In genomic region chr9:113349434-113350337, GRCh38 we compare ENCODE assay signal across 8 cellular contexts. TPM values are rescaled to one million over a fixed set of nuclear protein-coding genes. Genes with fewer than 3 reads are reported as not detected.
A peak's percentile ranks its signal among the peaks of the same experiment; 100 is the strongest.
DNase-seq lines count a peak whose midpoint lies in the region; ATAC-seq, FAIRE-seq and TF ChIP-seq lines count a peak whose summit lies in the region.

Gene BSPRY, plus strand, starts transcription at chr9:113349541. Its CDS starts 39 bp downstream, at chr9:113349580.

- H4K12ac ChIP-seq in trophoblast cell (ENCODE audit: low read depth, low read length), result no peak within 1 kb of the TSS

- H2AK5ac ChIP-seq in trophoblast cell (ENCODE audit: low read length), result no peak within 1 kb of the TSS

- peak within 1 kb of the TSS; percentile 46 for H3K23ac ChIP-seq in trophoblast cell (ENCODE audit: low read length)

- H3K27me3 ChIP-seq in trophoblast cell (ENCODE audit: insufficient read depth, low read length), result peaks cover 13% of the 10 kb centered on the region

- no peaks in the 10 kb centered on the region for H3K79me2 ChIP-seq in trophoblast cell (ENCODE audit: control insufficient read depth, insufficient read depth, low read length, poor library complexity)

- DNase-seq in A549 (ENCODE audit: low read depth in 1 of 2, low spot score in 1 of 2) (peak in 1 of 2 experiments; percentile 22), LoVo (ENCODE audit: low spot score) (peak; percentile 69), germinal center (ENCODE audit: low spot score) (peak; percentile 58), trophoblast cell (peak; percentile 20 to 51), G401 (ENCODE audit: low spot score) (no peak)
- peak; percentile 68 for DNase-seq in activated CD8-positive, alpha-beta memory T cell treated with anti-CD3 and anti-CD28 coated beads, Interleukin-2, amount 50 U/mL, for 48 hours

- no peak within 1 kb of the TSS for H2BK5ac ChIP-seq in trophoblast cell (ENCODE audit: low read depth, low read length, poor library complexity)

- H2BK12ac ChIP-seq in trophoblast cell (ENCODE audit: low read length), result no peak within 1 kb of the TSS

- peak within 1 kb of the TSS; percentile 97 for H3K4me2 ChIP-seq in A549
- peak within 1 kb of the TSS; percentile 88 for H3K4me2 ChIP-seq in trophoblast cell (ENCODE audit: low read length)

- POLR2A ChIA-PET in A549 (lab: Yijun Ruan, JAX), result interaction anchor here (5.4 kb wide), 1 partner anchor 10 kb away, joined by 29 read pairs; the partner anchor contains the start of gene WDR31

- H3K9ac ChIP-seq in trophoblast cell (ENCODE audit: low read length), result no peak within 1 kb of the TSS

- H3K4me1 ChIP-seq in A549, result peaks cover 6% of the 10 kb centered on the region; the same call in 1 of the 3 replicates
- H3K4me1 ChIP-seq in trophoblast cell (ENCODE audit: control insufficient read depth in 1 of 2, insufficient read depth in 2 of 2, low read length in 2 of 2), result peaks cover 4 to 5% of the 10 kb centered on the region in 2 experiments

- H3K36me3 ChIP-seq in trophoblast cell (ENCODE audit: control insufficient read depth in 1 of 2, insufficient read depth in 2 of 2, low read length in 2 of 2), result no peaks in the 10 kb centered on the region

- H3K4ac ChIP-seq in trophoblast cell (ENCODE audit: low read depth, low read length), result no peak within 1 kb of the TSS

- 13% methylated on average over 51 of the region's 80 CpGs for WGBS in A549 (ENCODE audit: missing lambda C conversion rate)
- WGBS in trophoblast cell (ENCODE audit: extremely low coverage, insufficient coverage, insufficient read length), result no CpG with 5 or more reads among the region's 80 CpGs

- no peak within 1 kb of the TSS for H4K8ac ChIP-seq in trophoblast cell (ENCODE audit: low read depth, low read length)

- no peak within 1 kb of the TSS for H2BK120ac ChIP-seq in trophoblast cell (ENCODE audit: insufficient read depth, low read length, poor library complexity)

- H4K91ac ChIP-seq in trophoblast cell (ENCODE audit: low read depth, low read length), result no peak within 1 kb of the TSS

- TF ChIP-seq RAD21 in A549 (conservative IDR thresholded peaks at IDR 0.05 in 1 of 2, IDR thresholded peaks at IDR 0.05 in 1 of 2), result no peak

- FAIRE-seq in A549 (lab: Jason Lieb, UNC), result no peak

- no peak within 1 kb of the TSS for H3K14ac ChIP-seq in trophoblast cell (ENCODE audit: low read length)

- no peaks in the 10 kb centered on the region for H3K9me3 ChIP-seq in A549
- H3K9me3 ChIP-seq in trophoblast cell (ENCODE audit: insufficient read depth, low read depth, low read length), result no peaks in the 10 kb centered on the region

- H3K4me3 ChIP-seq in A549, result peak within 1 kb of the TSS; percentile 74
- peak within 1 kb of the TSS; percentile 77 for H3K4me3 ChIP-seq in trophoblast cell (ENCODE audit: low read depth, low read length)

- peak within 1 kb of the TSS; percentile 87 for H2AFZ ChIP-seq in trophoblast cell (ENCODE audit: insufficient read depth, low read length, poor library complexity)

- TF ChIP-seq CTCF in A549 (IDR thresholded peaks at IDR 0.05), result no peak

- H3K27ac ChIP-seq in A549 (peak within 1 kb of the TSS in 1 of 2 experiments; percentile 74; a peak in 4 of 6 replicates), trophoblast cell (ENCODE audit: low read depth, low read length) (no peak within 1 kb of the TSS)

- TF ChIP-seq POLR2A in A549 (IDR thresholded peaks at IDR 0.05; ENCODE audit: low read length), result no peak

- in situ Hi-C loops in G401 (cut with HindIII; ENCODE audit: low sequenced_read_pairs), result loop anchor here (5.0 kb wide), 1 partner anchor 78 kb away; no protein-coding TSS in a partner anchor

- no peak for TF ChIP-seq EP300 in A549 (IDR thresholded peaks at IDR 0.05)

- no peak within 1 kb of the TSS for H3K18ac ChIP-seq in trophoblast cell (ENCODE audit: low read length)

- no peaks in the 10 kb centered on the region for H3K79me1 ChIP-seq in trophoblast cell (ENCODE audit: low read length)

- CTCF ChIA-PET in A549 (lab: Yijun Ruan, JAX), result interaction anchor here (0.6 to 2.8 kb wide), 8 partner anchors 10 to 308 kb away, joined by 3 to 11 read pairs (median 4); partner anchors contain the start of genes ALAD, POLE3 and WDR31

- ATAC-seq in A549 (peak; percentile 55 to 69), GM18907 (IDR thresholded peaks at IDR 0.05; ENCODE audit: unreplicated experiment) (peak; percentile 42), GM18519 (IDR thresholded peaks at IDR 0.05; ENCODE audit: low FRiP score, unreplicated experiment) (no peak)

TF ChIP-seq in A549, 52 proteins besides CTCF, POLR2A, EP300 and RAD21:
- no peak for TF ChIP-seq FOSL2 (IDR thresholded peaks at IDR 0.05)
- TF ChIP-seq FOSL2 (CRISPR knock-in tag; IDR thresholded peaks at IDR 0.05), result peak; percentile 21; the same call in 1 of the 2 replicates
- TF ChIP-seq ATOH8 (CRISPR knock-in tag; IDR thresholded peaks at IDR 0.05; ENCODE audit: low read depth), result no peak
- TF ChIP-seq NR3C1 (IDR thresholded peaks at IDR 0.05), result no peak
- TF ChIP-seq GATA3 (IDR thresholded peaks at IDR 0.05; ENCODE audit: borderline replicate concordance), result no peak
- TF ChIP-seq NFE2L2 (conservative IDR thresholded peaks at IDR 0.05; ENCODE audit: low read length), result no peak
- TF ChIP-seq MAZ (IDR thresholded peaks at IDR 0.05; ENCODE audit: borderline replicate concordance, low read depth, low read length), result no peak
- no peak for TF ChIP-seq USF2 (IDR thresholded peaks at IDR 0.05)
- TF ChIP-seq PHF8 (IDR thresholded peaks at IDR 0.05; ENCODE audit: borderline replicate concordance, low read depth), result no peak
- TF ChIP-seq E2F6 (IDR thresholded peaks at IDR 0.05; ENCODE audit: borderline replicate concordance, low read depth), result no peak
- TF ChIP-seq HOXB5 (CRISPR knock-in tag; IDR thresholded peaks at IDR 0.05), result no peak
- TF ChIP-seq ZFP36 (IDR thresholded peaks at IDR 0.05; ENCODE audit: borderline replicate concordance, partially characterized antibody), result no peak
- no peak for TF ChIP-seq MYC (IDR thresholded peaks at IDR 0.05; ENCODE audit: borderline replicate concordance, low read length)
- no peak for TF ChIP-seq FOSB (CRISPR knock-in tag; IDR thresholded peaks at IDR 0.05)
- 0 out of 2 replicates have a peak, but pooled peaks have one; percentile 56 for TF ChIP-seq KDM1A (IDR thresholded peaks at IDR 0.05; ENCODE audit: low read depth)
- TF ChIP-seq ZNF302 (CRISPR knock-in tag; IDR thresholded peaks at IDR 0.05), result no peak
- no peak for TF ChIP-seq ZC3H11A (IDR thresholded peaks at IDR 0.05)
- no peak for TF ChIP-seq MAFK (IDR thresholded peaks at IDR 0.05; ENCODE audit: partially characterized antibody)

RNA-seq across cellular contexts. Expression of gene BSPRY, which starts in this region (rescaled TPM):
- polyA plus RNA-seq in A549 (2011; rRNA removed) (0.06 and 0.07 TPM in 2 replicates), A549 (2017; fragmentation: RNase III; extraction: RNeasy Plus Mini Kit Qiagen cat#74134 plus additional on column Dnase treatment) (0.04 to 0.05 TPM in 2 of 3 replicates, not detected in the other)
- polyA plus RNA-seq in A549 (2012; cell fraction: cytosol; rRNA removed), result 0.04 and 0.05 TPM in 2 replicates
- 0.05 and 0.11 TPM in 2 replicates for polyA plus RNA-seq in A549 (2012; cell fraction: nucleus; rRNA removed)
- polyA minus RNA-seq in A549 (2011; rRNA and poly(A)+ RNA removed), result 0.21 TPM in 1 of 2 replicates, not detected in the other
- 1.9 and 2.1 TPM in 2 replicates for polyA plus RNA-seq in trophoblast cell (2013)
- total RNA-seq in G401 (2014; rRNA removed; shearing (Covaris generic)), result 0.64 TPM in 1 of 2 replicates, not detected in the other

Comparison
In these comparisons a context has a peak if more than half of its experiments do, and no peak if none do; other contexts are left out.
1. Peak in ATAC-seq, H3K4me3 ChIP-seq and H3K4me2 ChIP-seq in A549; RNA of the gene not detected or under 1 TPM.